1 cellular context compared by ENCODE assay signal in the genomic region with DNA sequence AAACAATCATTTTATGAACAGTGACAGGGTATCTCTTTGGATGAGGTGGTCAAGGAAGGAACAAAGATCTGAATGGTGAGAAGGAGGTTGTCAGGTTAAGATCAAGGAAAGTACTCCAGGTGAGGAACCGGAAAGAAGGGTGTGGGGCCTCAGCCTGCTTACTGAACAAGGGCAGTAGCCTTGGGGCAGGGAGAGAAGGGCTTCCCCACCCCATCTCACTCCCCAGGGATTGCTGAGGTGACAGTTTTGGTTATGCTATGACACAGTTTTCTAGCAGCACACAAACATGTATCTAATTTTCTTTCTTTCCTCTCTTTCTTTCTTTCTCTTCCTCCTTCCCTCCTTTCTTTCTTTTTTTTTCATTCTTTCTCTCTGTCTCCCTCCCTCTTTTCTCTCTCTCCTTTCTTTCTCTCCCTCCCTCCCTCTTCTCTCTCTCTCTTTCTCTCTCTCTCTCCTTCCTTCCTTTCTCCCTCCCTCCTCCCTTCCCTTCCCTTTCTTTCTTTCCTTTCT.
TF ChIP-seq lines count a peak whose summit lies in the region.

No MANE protein-coding gene starts in this region.

TF ChIP-seq in GM12878, 131 proteins besides CTCF, POLR2A, EP300 and RAD21 (continued from another document):
- TF ChIP-seq ATF7 (IDR thresholded peaks at IDR 0.05; ENCODE audit: low read depth) (peak; percentile 83), CHD2 (IDR thresholded peaks at IDR 0.05; ENCODE audit: borderline replicate concordance, low read depth, low read length) (peak; percentile 60; the same call in 1 of the 2 replicates), BCL11A (IDR thresholded peaks at IDR 0.05; ENCODE audit: low read depth, low read length) (peak; percentile 58; the same call in 1 of the 2 replicates), DPF2 (IDR thresholded peaks at IDR 0.05) (peak; percentile 91; the same call in 1 of the 2 replicates), FOXK2 (IDR thresholded peaks at IDR 0.05) (0 out of 2 replicates have a peak, but pooled peaks have one; percentile 4), PAX8 (IDR thresholded peaks at IDR 0.05) (no peak), SPI1 (IDR thresholded peaks at IDR 0.05; ENCODE audit: borderline replicate concordance, insufficient read depth, low read depth, low read length) (peak; percentile 58), IKZF2 (IDR thresholded peaks at IDR 0.05) (peak; percentile 97 to 98), TCF12 (IDR thresholded peaks at IDR 0.05; ENCODE audit: low read depth, low read length) (0 out of 2 replicates have a peak, but pooled peaks have one; percentile 30), CREB1 (IDR thresholded peaks at IDR 0.05; ENCODE audit: low read depth) (peak; percentile 53; the same call in 1 of the 2 replicates), HDAC6 (IDR thresholded peaks at IDR 0.05; ENCODE audit: unreplicated experiment) (no peak), RBBP5 (conservative IDR thresholded peaks at IDR 0.05) (no peak), ZNF384 (IDR thresholded peaks at IDR 0.05; ENCODE audit: borderline replicate concordance, low read depth, low read length) (no peak), JUND (IDR thresholded peaks at IDR 0.05; ENCODE audit: low read depth, low read length) (peak; percentile 78; the same call in 1 of the 2 replicates), MXI1 (IDR thresholded peaks at IDR 0.05; ENCODE audit: low read depth, low read length) (0 out of 2 replicates have a peak, but pooled peaks have one; percentile 17), JUNB (IDR thresholded peaks at IDR 0.05) (peak; percentile 72), SREBF1 (IDR thresholded peaks at IDR 0.05; ENCODE audit: low read length) (no peak), NR2F1 (conservative IDR thresholded peaks at IDR 0.05) (peak; percentile 73), NFIC (IDR thresholded peaks at IDR 0.05; ENCODE audit: low read depth, low read length) (peak; percentile 35; the same call in 1 of the 2 replicates), SIX5 (IDR thresholded peaks at IDR 0.05; ENCODE audit: low read depth, low read length, severe bottlenecking) (no peak), IKZF1 (conservative IDR thresholded peaks at IDR 0.05) (peak; percentile 94), SUPT20H (IDR thresholded peaks at IDR 0.05; ENCODE audit: borderline replicate concordance, control insufficient read depth, low read depth, low read length) (no peak), HCFC1 (IDR thresholded peaks at IDR 0.05; ENCODE audit: low read length) (no peak), YBX1 (IDR thresholded peaks at IDR 0.05) (peak; percentile 95), ETV6 (conservative IDR thresholded peaks at IDR 0.05 in 1 of 2, IDR thresholded peaks at IDR 0.05 in 1 of 2; ENCODE audit: borderline replicate concordance in 1 of 2, low read depth in 1 of 2) (peak in 1 of 2 experiments; percentile 76; a peak in 2 of 4 replicates), RFX5 (IDR thresholded peaks at IDR 0.05; ENCODE audit: low read depth, low read length) (no peak)
- TF ChIP-seq, protein P1, sequence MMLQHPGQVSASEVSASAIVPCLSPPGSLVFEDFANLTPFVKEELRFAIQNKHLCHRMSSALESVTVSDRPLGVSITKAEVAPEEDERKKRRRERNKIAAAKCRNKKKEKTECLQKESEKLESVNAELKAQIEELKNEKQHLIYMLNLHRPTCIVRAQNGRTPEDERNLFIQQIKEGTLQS (IDR thresholded peaks at IDR 0.05; ENCODE audit: borderline replicate concordance, extremely low read depth, low read depth, low read length): no peak
- TF ChIP-seq, protein P2, sequence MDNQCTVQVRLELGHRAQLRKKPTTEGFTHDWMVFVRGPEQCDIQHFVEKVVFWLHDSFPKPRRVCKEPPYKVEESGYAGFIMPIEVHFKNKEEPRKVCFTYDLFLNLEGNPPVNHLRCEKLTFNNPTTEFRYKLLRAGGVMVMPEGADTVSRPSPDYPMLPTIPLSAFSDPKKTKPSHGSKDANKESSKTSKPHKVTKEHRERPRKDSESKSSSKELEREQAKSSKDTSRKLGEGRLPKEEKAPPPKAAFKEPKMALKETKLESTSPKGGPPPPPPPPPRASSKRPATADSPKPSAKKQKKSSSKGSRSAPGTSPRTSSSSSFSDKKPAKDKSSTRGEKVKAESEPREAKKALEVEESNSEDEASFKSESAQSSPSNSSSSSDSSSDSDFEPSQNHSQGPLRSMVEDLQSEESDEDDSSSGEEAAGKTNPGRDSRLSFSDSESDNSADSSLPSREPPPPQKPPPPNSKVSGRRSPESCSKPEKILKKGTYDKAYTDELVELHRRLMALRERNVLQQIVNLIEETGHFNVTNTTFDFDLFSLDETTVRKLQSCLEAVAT (IDR thresholded peaks at IDR 0.05): peak; percentile 82
- TF ChIP-seq, protein P3, sequence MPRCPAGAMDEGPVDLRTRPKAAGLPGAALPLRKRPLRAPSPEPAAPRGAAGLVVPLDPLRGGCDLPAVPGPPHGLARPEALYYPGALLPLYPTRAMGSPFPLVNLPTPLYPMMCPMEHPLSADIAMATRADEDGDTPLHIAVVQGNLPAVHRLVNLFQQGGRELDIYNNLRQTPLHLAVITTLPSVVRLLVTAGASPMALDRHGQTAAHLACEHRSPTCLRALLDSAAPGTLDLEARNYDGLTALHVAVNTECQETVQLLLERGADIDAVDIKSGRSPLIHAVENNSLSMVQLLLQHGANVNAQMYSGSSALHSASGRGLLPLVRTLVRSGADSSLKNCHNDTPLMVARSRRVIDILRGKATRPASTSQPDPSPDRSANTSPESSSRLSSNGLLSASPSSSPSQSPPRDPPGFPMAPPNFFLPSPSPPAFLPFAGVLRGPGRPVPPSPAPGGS (IDR thresholded peaks at IDR 0.05; ENCODE audit: borderline replicate concordance, insufficient read depth, low read depth, low read length, poor library complexity, severe bottlenecking): peak; percentile 53
- TF ChIP-seq, protein P4, sequence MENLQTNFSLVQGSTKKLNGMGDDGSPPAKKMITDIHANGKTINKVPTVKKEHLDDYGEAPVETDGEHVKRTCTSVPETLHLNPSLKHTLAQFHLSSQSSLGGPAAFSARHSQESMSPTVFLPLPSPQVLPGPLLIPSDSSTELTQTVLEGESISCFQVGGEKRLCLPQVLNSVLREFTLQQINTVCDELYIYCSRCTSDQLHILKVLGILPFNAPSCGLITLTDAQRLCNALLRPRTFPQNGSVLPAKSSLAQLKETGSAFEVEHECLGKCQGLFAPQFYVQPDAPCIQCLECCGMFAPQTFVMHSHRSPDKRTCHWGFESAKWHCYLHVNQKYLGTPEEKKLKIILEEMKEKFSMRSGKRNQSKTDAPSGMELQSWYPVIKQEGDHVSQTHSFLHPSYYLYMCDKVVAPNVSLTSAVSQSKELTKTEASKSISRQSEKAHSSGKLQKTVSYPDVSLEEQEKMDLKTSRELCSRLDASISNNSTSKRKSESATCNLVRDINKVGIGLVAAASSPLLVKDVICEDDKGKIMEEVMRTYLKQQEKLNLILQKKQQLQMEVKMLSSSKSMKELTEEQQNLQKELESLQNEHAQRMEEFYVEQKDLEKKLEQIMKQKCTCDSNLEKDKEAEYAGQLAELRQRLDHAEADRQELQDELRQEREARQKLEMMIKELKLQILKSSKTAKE (IDR thresholded peaks at IDR 0.05; ENCODE audit: low read depth, poor library complexity, severe bottlenecking): peak; percentile 72
- TF ChIP-seq, protein P5, sequence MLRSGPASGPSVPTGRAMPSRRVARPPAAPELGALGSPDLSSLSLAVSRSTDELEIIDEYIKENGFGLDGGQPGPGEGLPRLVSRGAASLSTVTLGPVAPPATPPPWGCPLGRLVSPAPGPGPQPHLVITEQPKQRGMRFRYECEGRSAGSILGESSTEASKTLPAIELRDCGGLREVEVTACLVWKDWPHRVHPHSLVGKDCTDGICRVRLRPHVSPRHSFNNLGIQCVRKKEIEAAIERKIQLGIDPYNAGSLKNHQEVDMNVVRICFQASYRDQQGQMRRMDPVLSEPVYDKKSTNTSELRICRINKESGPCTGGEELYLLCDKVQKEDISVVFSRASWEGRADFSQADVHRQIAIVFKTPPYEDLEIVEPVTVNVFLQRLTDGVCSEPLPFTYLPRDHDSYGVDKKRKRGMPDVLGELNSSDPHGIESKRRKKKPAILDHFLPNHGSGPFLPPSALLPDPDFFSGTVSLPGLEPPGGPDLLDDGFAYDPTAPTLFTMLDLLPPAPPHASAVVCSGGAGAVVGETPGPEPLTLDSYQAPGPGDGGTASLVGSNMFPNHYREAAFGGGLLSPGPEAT (IDR thresholded peaks at IDR 0.05; ENCODE audit: low read depth): peak; percentile 93
- TF ChIP-seq, protein P6, sequence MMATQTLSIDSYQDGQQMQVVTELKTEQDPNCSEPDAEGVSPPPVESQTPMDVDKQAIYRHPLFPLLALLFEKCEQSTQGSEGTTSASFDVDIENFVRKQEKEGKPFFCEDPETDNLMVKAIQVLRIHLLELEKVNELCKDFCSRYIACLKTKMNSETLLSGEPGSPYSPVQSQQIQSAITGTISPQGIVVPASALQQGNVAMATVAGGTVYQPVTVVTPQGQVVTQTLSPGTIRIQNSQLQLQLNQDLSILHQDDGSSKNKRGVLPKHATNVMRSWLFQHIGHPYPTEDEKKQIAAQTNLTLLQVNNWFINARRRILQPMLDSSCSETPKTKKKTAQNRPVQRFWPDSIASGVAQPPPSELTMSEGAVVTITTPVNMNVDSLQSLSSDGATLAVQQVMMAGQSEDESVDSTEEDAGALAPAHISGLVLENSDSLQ (IDR thresholded peaks at IDR 0.05): peak; percentile 62; the same call in 1 of the 2 replicates
- TF ChIP-seq, protein P7, sequence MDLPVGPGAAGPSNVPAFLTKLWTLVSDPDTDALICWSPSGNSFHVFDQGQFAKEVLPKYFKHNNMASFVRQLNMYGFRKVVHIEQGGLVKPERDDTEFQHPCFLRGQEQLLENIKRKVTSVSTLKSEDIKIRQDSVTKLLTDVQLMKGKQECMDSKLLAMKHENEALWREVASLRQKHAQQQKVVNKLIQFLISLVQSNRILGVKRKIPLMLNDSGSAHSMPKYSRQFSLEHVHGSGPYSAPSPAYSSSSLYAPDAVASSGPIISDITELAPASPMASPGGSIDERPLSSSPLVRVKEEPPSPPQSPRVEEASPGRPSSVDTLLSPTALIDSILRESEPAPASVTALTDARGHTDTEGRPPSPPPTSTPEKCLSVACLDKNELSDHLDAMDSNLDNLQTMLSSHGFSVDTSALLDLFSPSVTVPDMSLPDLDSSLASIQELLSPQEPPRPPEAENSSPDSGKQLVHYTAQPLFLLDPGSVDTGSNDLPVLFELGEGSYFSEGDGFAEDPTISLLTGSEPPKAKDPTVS (IDR thresholded peaks at IDR 0.05; ENCODE audit: low read depth, low read length): no peak
